Comparison of ENCODE assay signal across 18 cellular contexts in the genomic region with DNA sequence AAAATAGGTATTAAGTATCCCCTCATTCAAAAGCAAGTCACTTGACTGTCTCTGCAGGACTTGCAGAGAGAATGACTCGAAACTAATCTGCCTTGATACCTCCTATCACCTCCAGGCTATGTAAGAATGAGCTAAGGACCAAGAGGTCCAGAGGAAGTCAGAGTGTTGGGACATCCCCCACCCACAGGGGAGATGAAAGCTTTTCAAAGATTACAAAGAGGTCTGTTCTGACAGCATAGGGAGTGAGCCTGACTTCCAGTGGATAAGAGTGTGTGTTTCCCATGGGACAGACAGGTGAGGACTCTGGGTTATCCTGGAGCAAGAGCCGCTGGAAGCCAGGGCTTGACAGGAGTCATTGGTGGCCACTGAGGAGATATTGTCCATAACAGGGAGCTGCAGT.
DNase-seq lines count a peak whose midpoint lies in the region; ATAC-seq, FAIRE-seq and TF ChIP-seq lines count a peak whose summit lies in the region.
"Had no signal": no experiment of that assay in that cellular context is flagged by ENCODE, and none has a peak within 500 bp of the region (broad histone marks: within the 10 kb centered on the region; RNA-seq: fewer than 3 reads in every experiment).

No MANE protein-coding gene starts in this region.

- H3K27ac ChIP-seq in GM12878 (ENCODE audit: control insufficient read depth, insufficient read depth) = no peak overlapping the region
- no peak overlapping the region for H3K27ac ChIP-seq in testis
- H3K27ac ChIP-seq: C4-2B, PC-9 had no signal

- H3K79me2 ChIP-seq in GM12878 (ENCODE audit: control insufficient read depth, insufficient read depth, low read length) = no peaks in the 10 kb centered on the region

- H3K4me3 ChIP-seq in GM12878 = no peak overlapping the region
- no peak overlapping the region for H3K4me3 ChIP-seq in testis
- H3K4me3 ChIP-seq: GM23338, K562, PC-9 had no signal

- ATAC-seq in GM18858 (IDR thresholded peaks at IDR 0.05; ENCODE audit: unreplicated experiment) = peak; percentile 44
- ATAC-seq in HG02870 (IDR thresholded peaks at IDR 0.05; ENCODE audit: unreplicated experiment) = peak; percentile 49
- peak; percentile 67 for ATAC-seq in GM12878
- ATAC-seq: GM23338, K562 had no signal

- RAD21 ChIA-PET in GM12878 (lab: Charles Lee; ENCODE audit: unreplicated experiment) = no interaction called here

- no peaks in the 10 kb centered on the region for H3K9me3 ChIP-seq in GM12878 (replicated peaks; ENCODE audit: control insufficient read depth, insufficient read depth, low read length)
- no peaks in the 10 kb centered on the region for H3K9me3 ChIP-seq in testis

- CTCF ChIA-PET in GM12878 (lab: Yijun Ruan, JAX) = interaction anchor here (1.0 kb wide), 1 partner anchor 148 kb away, joined by 3 read pairs; no protein-coding TSS in a partner anchor

- TF ChIP-seq CTCF in GM10266 (IDR thresholded peaks at IDR 0.05; ENCODE audit: control insufficient read depth, insufficient read depth, low read depth, missing control alignments) = no peak
- no peak for TF ChIP-seq CTCF in GM12878 (IDR thresholded peaks at IDR 0.05 in 2 of 3, conservative IDR thresholded peaks at IDR 0.05 in 1 of 3; ENCODE audit: control insufficient read depth in 2 of 3, extremely low read depth in 1 of 3, insufficient read depth in 1 of 3, low read depth in 3 of 3, low read length in 3 of 3)
- no peak for TF ChIP-seq CTCF in testis (IDR thresholded peaks at IDR 0.05)

- H3K27me3 ChIP-seq in GM12878 (replicated peaks in 1 of 2; ENCODE audit: control insufficient read depth in 2 of 2, insufficient read depth in 2 of 2, low read length in 1 of 2) (no peaks in the 10 kb centered on the region), testis (no peaks in the 10 kb centered on the region)

- H3K36me3 ChIP-seq in GM12878 (ENCODE audit: control insufficient read depth in 2 of 2, insufficient read depth in 2 of 2, low read length in 1 of 2) (no peaks in the 10 kb centered on the region), testis (ENCODE audit: low read depth, missing control alignments) (no peaks in the 10 kb centered on the region)

- DNase-seq in GM10266 (ENCODE audit: extremely low spot score) (peak; percentile 22), GM12878 (ENCODE audit: low read depth, low spot score) (no peak), AG08396 (ENCODE audit: low spot score) (no peak), epidermal melanocyte (ENCODE audit: insufficient read length, low spot score) (no peak), NCI-H1930 (lab: John Stamatoyannopoulos, UW) (no peak), testis (no peak)
- DNase-seq: COR-L47, EL, NCI-H2081, NCI-H510A, NCI-H774, PC-9, SW 1271 had no signal

- H3K4me1 ChIP-seq in GM12878 (ENCODE audit: control insufficient read depth, insufficient read depth, low read length) (peaks cover 12% of the 10 kb centered on the region), testis (no peaks in the 10 kb centered on the region)

- 34% methylated on average over 2 of the region's 2 CpGs for WGBS in GM12878 (ENCODE audit: insufficient coverage, insufficient replicate concordance, low lambda C conversion rate, missing lambda C conversion rate)
- WGBS in testis, 2 donors = 84 to 89% methylated on average over 2 of the region's 2 CpGs

- no peak overlapping the region for H3K9ac ChIP-seq in GM12878 (ENCODE audit: control insufficient read depth, insufficient read depth, low read length)

- H4K20me1 ChIP-seq in GM12878 (ENCODE audit: control insufficient read depth, insufficient read depth) = no peaks in the 10 kb centered on the region

- in situ Hi-C loops in GM12878 (cut with MboI) = no loop called here

- POLR2A ChIA-PET in GM12878 (lab: Charles Lee) = interaction anchor here (0.9 kb wide), 1 partner anchor 18 kb away, joined by 3 read pairs; no protein-coding TSS in a partner anchor

- H2AFZ ChIP-seq in GM12878 (ENCODE audit: control insufficient read depth, low read depth, low read length) = no peak overlapping the region
- H2AFZ ChIP-seq: GM23338, PC-9 had no signal

- BruUV-seq in GM12878 (replicated peaks; lab: Mats Ljungman, UMichigan) = no TSS peak

- intact Hi-C loops in GM12878 (cut with micrococcal nuclease; ENCODE audit: unreplicated experiment) = no loop called here
- intact Hi-C loops in testis (cut with DNase I; ENCODE audit: low total_unique reads) = no loop called here

- TF ChIP-seq RAD21 in GM12878 (IDR thresholded peaks at IDR 0.05; ENCODE audit: insufficient read depth, low read depth, low read length) = no peak

- TF ChIP-seq POLR2A in GM12878 (IDR thresholded peaks at IDR 0.05; ENCODE audit: low read depth, low read length) (no peak), testis (IDR thresholded peaks at IDR 0.05) (no peak)

- SMC1A ChIA-PET in GM12878 (lab: Charles Lee; ENCODE audit: uncharacterized antibody, unreplicated experiment) = no interaction called here

- FAIRE-seq in GM12878 (lab: Jason Lieb, UNC) = no peak
- FAIRE-seq: K562 had no signal

- no peak overlapping the region for H3K4me2 ChIP-seq in GM12878 (ENCODE audit: control insufficient read depth, insufficient read depth)
- H3K4me2 ChIP-seq: GM23338, PC-9 had no signal

- TF ChIP-seq EP300 in GM12878 (IDR thresholded peaks at IDR 0.05; ENCODE audit: borderline replicate concordance in 1 of 2, control insufficient read depth in 1 of 2, low read depth in 2 of 2, low read length in 2 of 2) = no peak

TF ChIP-seq in GM12878, 131 proteins besides CTCF, POLR2A, EP300 and RAD21:
- TF ChIP-seq, protein P1, sequence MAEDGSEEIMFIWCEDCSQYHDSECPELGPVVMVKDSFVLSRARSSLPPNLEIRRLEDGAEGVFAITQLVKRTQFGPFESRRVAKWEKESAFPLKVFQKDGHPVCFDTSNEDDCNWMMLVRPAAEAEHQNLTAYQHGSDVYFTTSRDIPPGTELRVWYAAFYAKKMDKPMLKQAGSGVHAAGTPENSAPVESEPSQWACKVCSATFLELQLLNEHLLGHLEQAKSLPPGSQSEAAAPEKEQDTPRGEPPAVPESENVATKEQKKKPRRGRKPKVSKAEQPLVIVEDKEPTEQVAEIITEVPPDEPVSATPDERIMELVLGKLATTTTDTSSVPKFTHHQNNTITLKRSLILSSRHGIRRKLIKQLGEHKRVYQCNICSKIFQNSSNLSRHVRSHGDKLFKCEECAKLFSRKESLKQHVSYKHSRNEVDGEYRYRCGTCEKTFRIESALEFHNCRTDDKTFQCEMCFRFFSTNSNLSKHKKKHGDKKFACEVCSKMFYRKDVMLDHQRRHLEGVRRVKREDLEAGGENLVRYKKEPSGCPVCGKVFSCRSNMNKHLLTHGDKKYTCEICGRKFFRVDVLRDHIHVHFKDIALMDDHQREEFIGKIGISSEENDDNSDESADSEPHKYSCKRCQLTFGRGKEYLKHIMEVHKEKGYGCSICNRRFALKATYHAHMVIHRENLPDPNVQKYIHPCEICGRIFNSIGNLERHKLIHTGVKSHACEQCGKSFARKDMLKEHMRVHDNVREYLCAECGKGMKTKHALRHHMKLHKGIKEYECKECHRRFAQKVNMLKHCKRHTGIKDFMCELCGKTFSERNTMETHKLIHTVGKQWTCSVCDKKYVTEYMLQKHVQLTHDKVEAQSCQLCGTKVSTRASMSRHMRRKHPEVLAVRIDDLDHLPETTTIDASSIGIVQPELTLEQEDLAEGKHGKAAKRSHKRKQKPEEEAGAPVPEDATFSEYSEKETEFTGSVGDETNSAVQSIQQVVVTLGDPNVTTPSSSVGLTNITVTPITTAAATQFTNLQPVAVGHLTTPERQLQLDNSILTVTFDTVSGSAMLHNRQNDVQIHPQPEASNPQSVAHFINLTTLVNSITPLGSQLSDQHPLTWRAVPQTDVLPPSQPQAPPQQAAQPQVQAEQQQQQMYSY (CRISPR knock-in tag; IDR thresholded peaks at IDR 0.05) = no peak
- peak in 1 of 2 experiments; percentile 75; a peak in 1 of 3 replicates for TF ChIP-seq EGR1 (IDR thresholded peaks at IDR 0.05; ENCODE audit: borderline replicate concordance in 1 of 2, low read depth in 2 of 2, low read length in 2 of 2)
- TF ChIP-seq SPI1 (IDR thresholded peaks at IDR 0.05; ENCODE audit: borderline replicate concordance, insufficient read depth, low read depth, low read length) = peak; percentile 44; the same call in 1 of the 2 replicates
- TF ChIP-seq EED (IDR thresholded peaks at IDR 0.05; ENCODE audit: low read depth) = peak; percentile 67; the same call in 1 of the 2 replicates
- TF ChIP-seq, protein P2, sequence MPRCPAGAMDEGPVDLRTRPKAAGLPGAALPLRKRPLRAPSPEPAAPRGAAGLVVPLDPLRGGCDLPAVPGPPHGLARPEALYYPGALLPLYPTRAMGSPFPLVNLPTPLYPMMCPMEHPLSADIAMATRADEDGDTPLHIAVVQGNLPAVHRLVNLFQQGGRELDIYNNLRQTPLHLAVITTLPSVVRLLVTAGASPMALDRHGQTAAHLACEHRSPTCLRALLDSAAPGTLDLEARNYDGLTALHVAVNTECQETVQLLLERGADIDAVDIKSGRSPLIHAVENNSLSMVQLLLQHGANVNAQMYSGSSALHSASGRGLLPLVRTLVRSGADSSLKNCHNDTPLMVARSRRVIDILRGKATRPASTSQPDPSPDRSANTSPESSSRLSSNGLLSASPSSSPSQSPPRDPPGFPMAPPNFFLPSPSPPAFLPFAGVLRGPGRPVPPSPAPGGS (IDR thresholded peaks at IDR 0.05; ENCODE audit: borderline replicate concordance, insufficient read depth, low read depth, low read length, poor library complexity, severe bottlenecking) = no peak
- TF ChIP-seq NBN (IDR thresholded peaks at IDR 0.05) = no peak
- no peak for TF ChIP-seq MTA3 (IDR thresholded peaks at IDR 0.05; ENCODE audit: borderline replicate concordance, low read length)
- TF ChIP-seq IKZF2 (IDR thresholded peaks at IDR 0.05) = peak; percentile 23 to 28; a peak in 1 of 4 replicates
- no peak for TF ChIP-seq POLR2AphosphoS2 (IDR thresholded peaks at IDR 0.05; ENCODE audit: low read depth, low read length)
- no peak for TF ChIP-seq CHD4 (IDR thresholded peaks at IDR 0.05)
- peak; percentile 43; the same call in 1 of the 2 replicates for TF ChIP-seq IKZF1 (conservative IDR thresholded peaks at IDR 0.05)
- peak; percentile 52; the same call in 1 of the 2 replicates for TF ChIP-seq TCF7 (IDR thresholded peaks at IDR 0.05; ENCODE audit: borderline replicate concordance)
TF ChIP-seq in GM12878: peak in this region for 6.
